Comparison of ENCODE assay signal across 10 cellular contexts in the genomic region with DNA sequence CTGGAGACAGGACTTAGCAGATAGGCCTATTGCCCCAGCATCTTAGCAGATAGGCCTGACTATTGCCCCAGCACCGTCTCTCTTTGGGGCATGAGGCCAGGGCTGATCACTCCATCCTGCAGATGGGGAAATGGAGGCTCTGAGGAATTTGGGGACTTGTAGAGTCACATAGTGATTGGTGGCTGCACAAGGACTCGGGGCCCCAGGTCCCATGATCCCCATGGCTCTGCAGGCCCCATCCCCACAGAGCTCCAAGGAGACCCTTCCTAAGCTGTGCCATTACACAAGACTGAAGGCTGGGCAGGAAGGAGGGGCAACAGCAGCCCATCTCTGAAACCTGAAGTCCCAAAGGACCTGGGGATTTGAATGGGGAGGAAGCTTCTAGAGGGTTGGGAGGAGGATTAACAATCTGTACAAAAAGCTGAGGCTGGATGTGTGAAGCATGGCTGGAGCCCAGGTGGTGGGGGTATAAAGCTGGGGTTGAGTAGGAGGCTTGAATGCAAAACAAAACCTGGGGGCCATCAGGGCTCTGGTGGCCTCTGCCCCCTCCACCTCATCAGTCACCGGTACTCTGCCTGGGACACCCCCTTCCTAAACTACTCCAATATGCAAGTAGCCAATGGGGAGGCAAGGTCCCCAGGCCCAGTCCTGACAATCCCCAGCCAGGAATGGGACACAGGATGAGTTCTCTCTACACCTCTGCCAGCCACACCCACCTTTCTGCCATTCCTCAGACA. TPM values are rescaled to one million over a fixed set of nuclear protein-coding genes. Genes with fewer than 3 reads are reported as not detected.
DNase-seq lines count a peak whose midpoint lies in the region; ATAC-seq, FAIRE-seq and TF ChIP-seq lines count a peak whose summit lies in the region.
"Had no signal": no experiment of that assay in that cellular context is flagged by ENCODE, and none has a peak within 500 bp of the region (broad histone marks: within the 10 kb centered on the region; RNA-seq: fewer than 3 reads in every experiment).

No MANE protein-coding gene starts in this region.

- intact Hi-C loops in left cardiac atrium (cut with DNase I) (no loop called here), kidney (cut with DNase I) (no loop called here)
- intact Hi-C loops in activated T-helper 1 cell treated with anti-CD3 and anti-CD28 coated beads, Interleukin-12 subunit alpha, Interleukin-12 subunit beta, Interleukin-2, Interleukin-4 antibody, amounts not matched to agents 30 ng/mL and 10 ng/mL and 1 ng/mL, durations not matched to agents 14 hours and 24 hours and 36 hours (cut with micrococcal nuclease): no loop called here

- H3K4me1 Mint-ChIP-seq in activated T-helper 1 cell treated with anti-CD3 and anti-CD28 coated beads, Interleukin-12 subunit alpha, Interleukin-12 subunit beta, Interleukin-2, Interleukin-4 antibody, amounts not matched to agents 30 ng/mL and 10 ng/mL and 1 ng/mL, durations not matched to agents 14 hours and 24 hours and 36 hours (ENCODE audit: low read depth): peaks cover 42% of the 10 kb centered on the region
- H3K4me1 Mint-ChIP-seq in type B pancreatic cell (ENCODE audit: unreplicated experiment): peaks cover 22% of the 10 kb centered on the region

- no peak for DNase-seq in cardiac muscle cell (ENCODE audit: low read depth in 1 of 2, low spot score in 1 of 2)
- DNase-seq in left cardiac atrium: no peak
- no peak for DNase-seq in activated T-helper 1 cell treated with anti-CD3 and anti-CD28 coated beads, Interleukin-12 subunit alpha, Interleukin-12 subunit beta, Interleukin-2, Interleukin-4 antibody, amounts not matched to agents 30 ng/mL and 10 ng/mL and 1 ng/mL, durations not matched to agents 14 hours and 24 hours and 36 hours (ENCODE audit: low spot score)
- DNase-seq in kidney: peak; percentile 46
- no peak for DNase-seq in type B pancreatic cell (ENCODE audit: extremely low spot score, unreplicated experiment)
- no peak for DNase-seq in T1000 (lab: John Stamatoyannopoulos, UW)
- DNase-seq: activated CD8-positive, alpha-beta memory T cell treated with anti-CD3 and anti-CD28 coated beads, Interleukin-2, amount 50 U/mL, for 48 hours; NCI-H2107 had no signal

- H3K4me3 Mint-ChIP-seq in activated T-helper 1 cell treated with anti-CD3 and anti-CD28 coated beads, Interleukin-12 subunit alpha, Interleukin-12 subunit beta, Interleukin-2, Interleukin-4 antibody, amounts not matched to agents 30 ng/mL and 10 ng/mL and 1 ng/mL, durations not matched to agents 14 hours and 24 hours and 36 hours: peak overlapping the region; percentile 91
- H3K4me3 Mint-ChIP-seq in type B pancreatic cell: peak overlapping the region; percentile 88

- H3K4me1 ChIP-seq in cardiac muscle cell (ENCODE audit: low read depth): peaks cover 26% of the 10 kb centered on the region
- H3K4me1 ChIP-seq in kidney (ENCODE audit: control insufficient read depth in 1 of 2, insufficient read depth in 1 of 2, low read depth in 1 of 2, low read length in 2 of 2): peaks cover 5 to 7% of the 10 kb centered on the region in 2 donors

- no peak for TF ChIP-seq CTCF in cardiac muscle cell (IDR thresholded peaks at IDR 0.05; ENCODE audit: low read depth, low read length)
- no peak for TF ChIP-seq CTCF in kidney (IDR thresholded peaks at IDR 0.05; ENCODE audit: borderline replicate concordance, extremely low read depth, insufficient read depth)
- TF ChIP-seq CTCF in type B pancreatic cell (conservative IDR thresholded peaks at IDR 0.05): no peak

- ATAC-seq in left cardiac atrium: no peak
- no peak for ATAC-seq in GM21717 (IDR thresholded peaks at IDR 0.05; ENCODE audit: unreplicated experiment)
- ATAC-seq in GM18907 (IDR thresholded peaks at IDR 0.05; ENCODE audit: unreplicated experiment): no peak

- FAIRE-seq in kidney (lab: Jason Lieb, UNC): no peak

- no peaks in the 10 kb centered on the region for H3K27me3 ChIP-seq in cardiac muscle cell

- H3K9me3 Mint-ChIP-seq in activated T-helper 1 cell treated with anti-CD3 and anti-CD28 coated beads, Interleukin-12 subunit alpha, Interleukin-12 subunit beta, Interleukin-2, Interleukin-4 antibody, amounts not matched to agents 30 ng/mL and 10 ng/mL and 1 ng/mL, durations not matched to agents 14 hours and 24 hours and 36 hours: no peaks in the 10 kb centered on the region
- H3K9me3 Mint-ChIP-seq in type B pancreatic cell: no peaks in the 10 kb centered on the region

- H3K9me3 ChIP-seq in cardiac muscle cell (ENCODE audit: low read depth) (no peaks in the 10 kb centered on the region), kidney (ENCODE audit: control insufficient read depth in 1 of 2, low read length in 2 of 2) (no peaks in the 10 kb centered on the region)

- no peaks in the 10 kb centered on the region for H3K27me3 Mint-ChIP-seq in activated T-helper 1 cell treated with anti-CD3 and anti-CD28 coated beads, Interleukin-12 subunit alpha, Interleukin-12 subunit beta, Interleukin-2, Interleukin-4 antibody, amounts not matched to agents 30 ng/mL and 10 ng/mL and 1 ng/mL, durations not matched to agents 14 hours and 24 hours and 36 hours (ENCODE audit: insufficient read depth)
- no peaks in the 10 kb centered on the region for H3K27me3 Mint-ChIP-seq in type B pancreatic cell

- peaks cover 7% of the 10 kb centered on the region for H3K36me3 Mint-ChIP-seq in activated T-helper 1 cell treated with anti-CD3 and anti-CD28 coated beads, Interleukin-12 subunit alpha, Interleukin-12 subunit beta, Interleukin-2, Interleukin-4 antibody, amounts not matched to agents 30 ng/mL and 10 ng/mL and 1 ng/mL, durations not matched to agents 14 hours and 24 hours and 36 hours (ENCODE audit: low read depth)
- peaks cover 8% of the 10 kb centered on the region for H3K36me3 Mint-ChIP-seq in type B pancreatic cell

- no peaks in the 10 kb centered on the region for H3K36me3 ChIP-seq in cardiac muscle cell
- no peaks in the 10 kb centered on the region for H3K36me3 ChIP-seq in kidney (ENCODE audit: control insufficient read depth in 1 of 2, insufficient read depth in 2 of 2, low read length in 2 of 2)

- H3K4me3 ChIP-seq in cardiac muscle cell (peak overlapping the region; percentile 93), kidney (ENCODE audit: low read length in 2 of 2) (peak overlapping the region in 1 of 2 donors; percentile 78)

- no peak overlapping the region for H3K9ac ChIP-seq in kidney (ENCODE audit: low read length in 2 of 2)

- H3K27ac Mint-ChIP-seq in activated T-helper 1 cell treated with anti-CD3 and anti-CD28 coated beads, Interleukin-12 subunit alpha, Interleukin-12 subunit beta, Interleukin-2, Interleukin-4 antibody, amounts not matched to agents 30 ng/mL and 10 ng/mL and 1 ng/mL, durations not matched to agents 14 hours and 24 hours and 36 hours: peak overlapping the region; percentile 57
- H3K27ac Mint-ChIP-seq in type B pancreatic cell: peak overlapping the region; percentile 98

- no peak overlapping the region for H3K27ac ChIP-seq in cardiac muscle cell
- H3K27ac ChIP-seq in kidney (ENCODE audit: low read depth in 2 of 2, low read length in 2 of 2): no peak overlapping the region

RNA-seq across cellular contexts. Expression of a gene that starts 1.5 kb away (rescaled TPM):
- 134 and 200 TPM in 2 replicates for total RNA-seq in cardiac muscle cell
- polyA plus RNA-seq in cardiac muscle cell: 41.5 and 54.6 TPM in 2 replicates
- total RNA-seq in left cardiac atrium: 10 to 100 TPM; 60.3 to 66.9 TPM
- 78.8 and 88.6 TPM in 2 replicates for total RNA-seq in activated T-helper 1 cell treated with anti-CD3 and anti-CD28 coated beads, Interleukin-12 subunit alpha, Interleukin-12 subunit beta, Interleukin-2, Interleukin-4 antibody, amounts not matched to agents 30 ng/mL and 10 ng/mL and 1 ng/mL, durations not matched to agents 14 hours and 24 hours and 36 hours
- 80.8 TPM for total RNA-seq in kidney
- polyA plus RNA-seq in kidney (ENCODE audit: insufficient read depth, low read depth, low replicate concordance): 58.2 TPM
- 80.5 and 149 TPM in 2 replicates for total RNA-seq in type B pancreatic cell (ENCODE audit: low replicate concordance)

RNA-seq across cellular contexts. Expression of a gene that starts 43.1 kb away (rescaled TPM):
- total RNA-seq in cardiac muscle cell (66.2 and 101 TPM in 2 replicates), left cardiac atrium (10 to 100 TPM; 87.4 to 93.9 TPM), kidney (40.7 TPM), type B pancreatic cell (ENCODE audit: low replicate concordance) (170 and 313 TPM in 2 replicates)
- polyA plus RNA-seq in cardiac muscle cell (91.4 and 139 TPM in 2 replicates), kidney (ENCODE audit: insufficient read depth, low read depth, low replicate concordance) (127 TPM)
- 19.8 and 23.9 TPM in 2 replicates for total RNA-seq in activated T-helper 1 cell treated with anti-CD3 and anti-CD28 coated beads, Interleukin-12 subunit alpha, Interleukin-12 subunit beta, Interleukin-2, Interleukin-4 antibody, amounts not matched to agents 30 ng/mL and 10 ng/mL and 1 ng/mL, durations not matched to agents 14 hours and 24 hours and 36 hours
